ENCODE assay signal across 17 cellular contexts in the genomic region with DNA sequence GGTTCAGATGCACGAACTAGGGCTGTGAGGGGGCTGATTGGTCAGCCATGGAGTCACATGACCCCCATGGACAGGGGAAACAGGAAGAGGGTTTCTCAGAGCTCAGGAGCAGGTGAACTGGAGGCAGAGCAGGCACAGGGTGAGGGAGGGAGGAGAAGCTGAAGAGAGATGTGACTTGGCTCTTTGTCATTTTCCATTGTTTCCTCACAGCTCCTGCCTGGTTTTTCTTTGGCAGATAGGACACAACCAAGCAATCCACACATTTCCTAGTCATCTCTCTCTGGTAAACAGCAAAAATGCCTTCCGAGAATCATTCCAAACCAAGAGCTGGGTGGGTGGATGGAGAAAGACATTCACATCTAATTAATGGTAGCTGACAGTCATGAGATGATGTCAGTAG. TPM values are rescaled to one million over a fixed set of nuclear protein-coding genes. Genes with fewer than 3 reads are reported as not detected.
DNase-seq lines count a peak whose midpoint lies in the region; ATAC-seq and TF ChIP-seq lines count a peak whose summit lies in the region.
"Had no signal": no experiment of that assay in that cellular context is flagged by ENCODE, and none has a peak within 500 bp of the region (broad histone marks: within the 10 kb centered on the region; RNA-seq: fewer than 3 reads in every experiment).

No MANE protein-coding gene starts in this region.

- H3K4me1 ChIP-seq in ascending aorta = peaks cover 0 to 54% of the 10 kb centered on the region in 2 donors
- H3K4me1 ChIP-seq in left lung = no peaks in the 10 kb centered on the region
- no peaks in the 10 kb centered on the region for H3K4me1 ChIP-seq in BE2C
- H3K4me1 ChIP-seq: foreskin keratinocyte had no signal

- H3K27ac ChIP-seq in ascending aorta (peak overlapping the region; percentile 93 to 97), left lung (peak overlapping the region; percentile 28 to 42)
- H3K27ac ChIP-seq: foreskin keratinocyte, SJSA1 had no signal

- ATAC-seq in left lung = no peak
- ATAC-seq in GM19455 (IDR thresholded peaks at IDR 0.05; ENCODE audit: unreplicated experiment) = no peak
- ATAC-seq: foreskin keratinocyte had no signal

- no peaks in the 10 kb centered on the region for H3K9me3 ChIP-seq in ascending aorta
- no peaks in the 10 kb centered on the region for H3K9me3 ChIP-seq in left lung
- H3K9me3 ChIP-seq in BE2C = no peaks in the 10 kb centered on the region
- H3K9me3 ChIP-seq: SJSA1 had no signal

- intact Hi-C loops in ascending aorta (cut with DNase I) = loop anchor here (1.0 kb wide), 3 partner anchors 14 to 43 kb away; a partner anchor contains a TSS
- intact Hi-C loops in left lung (cut with DNase I) = no loop called here

- H3K36me3 ChIP-seq in ascending aorta (no peaks in the 10 kb centered on the region), left lung (no peaks in the 10 kb centered on the region), BE2C (no peaks in the 10 kb centered on the region)
- H3K36me3 ChIP-seq: SJSA1 had no signal

- DNase-seq in ELR (ENCODE audit: low read depth) = peak; percentile 27
- DNase-seq in ascending aorta (ENCODE audit: low spot score in 2 of 2) = peak in 1 of 2 donors; percentile 76
- DNase-seq in left lung = no peak
- peak; percentile 91 for DNase-seq in stromal cell of bone marrow (ENCODE audit: low read depth)
- DNase-seq in BE2C = no peak
- no peak for DNase-seq in nucleus accumbens (lab: John Stamatoyannopoulos, UW)
- DNase-seq in activated CD4-positive, alpha-beta T cell treated with anti-CD3 and anti-CD28 coated beads, Interleukin-2, amount 50 U/mL, for 48 hours = no peak
- DNase-seq: activated CD4-positive, alpha-beta memory T cell treated with anti-CD3 and anti-CD28 coated beads, Interleukin-2, amount 10 ng/mL, durations not matched to agents 7 days and 5 days; CD4-positive, alpha-beta T cell; foreskin keratinocyte; KBM-7; mammary epithelial cell; NCI-H1105 treated with DMSO at 0.1 percent for 48 hours; NCI-H345; occipital lobe had no signal

- no peaks in the 10 kb centered on the region for H3K27me3 ChIP-seq in ascending aorta
- no peaks in the 10 kb centered on the region for H3K27me3 ChIP-seq in left lung
- H3K27me3 ChIP-seq in BE2C = no peaks in the 10 kb centered on the region
- H3K27me3 ChIP-seq: SJSA1 had no signal

- H3K4me3 ChIP-seq in ascending aorta = no peak overlapping the region
- H3K4me3 ChIP-seq in left lung = no peak overlapping the region
- no peak overlapping the region for H3K4me3 ChIP-seq in BE2C (ENCODE audit: low read depth, low read length)
- H3K4me3 ChIP-seq: SJSA1 had no signal

- TF ChIP-seq CTCF in ascending aorta (IDR thresholded peaks at IDR 0.05) = no peak
- no peak for TF ChIP-seq CTCF in left lung (IDR thresholded peaks at IDR 0.05)
- TF ChIP-seq CTCF in BE2C (IDR thresholded peaks at IDR 0.05; ENCODE audit: low read depth, low read length) = no peak

RNA-seq across cellular contexts. Expression of a gene that starts 43.4 kb away (rescaled TPM):
- total RNA-seq in ascending aorta = 634 TPM
- total RNA-seq in left lung = 10 to 100 TPM; 69.6 to 84.8 TPM
- 8.1 TPM for polyA plus RNA-seq in BE2C (2012; ENCODE audit: insufficient read depth, insufficient read length, low read depth)

Comparison
In these comparisons a context has a peak if more than half of its experiments do, and no peak if none do; other contexts are left out.
1. DNase-seq: peak in ELR (single experiment) and stromal cell of bone marrow (single experiment); none in left lung (0 of 2), BE2C (single experiment), nucleus accumbens (0 of 56) and activated CD4-positive, alpha-beta T cell treated with anti-CD3 and anti-CD28 coated beads, Interleukin-2, amount 50 U/mL, for 48 hours (0 of 2).